12 cellular contexts compared by ENCODE assay signal in the genomic region with DNA sequence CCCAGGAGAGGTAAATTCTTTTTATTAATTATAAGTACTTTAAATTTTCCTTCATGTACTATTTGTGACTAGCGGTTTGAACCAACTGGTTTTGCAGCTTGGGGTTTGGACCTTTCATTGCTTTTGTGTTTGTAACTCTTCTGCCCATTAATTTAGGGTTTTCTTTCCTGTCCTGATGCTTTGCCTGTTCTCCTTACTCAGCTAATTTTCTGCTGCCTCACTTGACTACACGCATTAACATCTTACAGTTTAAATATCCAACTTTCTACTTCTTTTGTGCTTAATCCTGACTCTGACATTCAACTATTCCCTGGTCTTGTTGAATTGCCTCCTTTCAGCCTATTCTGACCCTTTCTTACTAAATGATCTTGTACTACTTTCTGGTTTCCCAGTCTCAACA.
A peak's percentile ranks its signal among the peaks of the same experiment; 100 is the strongest.
DNase-seq lines count a peak whose midpoint lies in the region; ATAC-seq, FAIRE-seq and TF ChIP-seq lines count a peak whose summit lies in the region.
"Had no signal": no experiment of that assay in that cellular context is flagged by ENCODE, and none has a peak within 500 bp of the region (broad histone marks: within the 10 kb centered on the region; RNA-seq: fewer than 3 reads in every experiment).

No MANE protein-coding gene starts in this region.

- H3K9ac ChIP-seq in K562 (ENCODE audit: insufficient read depth in 1 of 2, low read depth in 2 of 2, low read length in 2 of 2) = no peak overlapping the region
- H3K9ac ChIP-seq in smooth muscle cell (ENCODE audit: low read depth) = no peak overlapping the region
- H3K9ac ChIP-seq: BLaER1 had no signal

- TF ChIP-seq RAD21 in A549 (conservative IDR thresholded peaks at IDR 0.05 in 1 of 2, IDR thresholded peaks at IDR 0.05 in 1 of 2) (no peak), K562 (CRISPR knock-in tag; conservative IDR thresholded peaks at IDR 0.05 in 1 of 2, IDR thresholded peaks at IDR 0.05 in 1 of 2) (no peak)

- no peak for TF ChIP-seq POLR2A in A549 (IDR thresholded peaks at IDR 0.05; ENCODE audit: low read length)
- TF ChIP-seq POLR2A in K562 (conservative IDR thresholded peaks at IDR 0.05) = no peak

- 30% methylated on average over 2 of the region's 2 CpGs for WGBS in A549 (ENCODE audit: missing lambda C conversion rate)
- WGBS in K562 (ENCODE audit: insufficient coverage, low coverage, missing lambda C conversion rate) = 0% methylated on average over 2 of the region's 2 CpGs
- WGBS in smooth muscle cell (ENCODE audit: low lambda C conversion rate) = 87% methylated on average over 2 of the region's 2 CpGs

- H3K27ac ChIP-seq in A549 = no peak overlapping the region
- H3K27ac ChIP-seq in K562 (ENCODE audit: extremely low read depth, low read depth, low read length) = no peak overlapping the region
- peak overlapping the region; percentile 88 for H3K27ac ChIP-seq in smooth muscle cell (ENCODE audit: low read depth)
- H3K27ac ChIP-seq: BLaER1 had no signal

- CTCF ChIA-PET in A549 (lab: Yijun Ruan, JAX) = interaction anchor here (0.6 kb wide), 1 partner anchor 121 kb away, joined by 3 read pairs; no protein-coding TSS in a partner anchor
- CTCF ChIA-PET in K562 (lab: Yijun Ruan, JAX; ENCODE audit: low intra/inter-chr PET ratio) = no interaction called here

- H3K9me3 ChIP-seq in A549 (no peaks in the 10 kb centered on the region), K562 (replicated peaks; ENCODE audit: control insufficient read depth, insufficient read depth, low read depth, low read length) (no peaks in the 10 kb centered on the region), smooth muscle cell (replicated peaks; ENCODE audit: low read depth) (no peaks in the 10 kb centered on the region)
- H3K9me3 ChIP-seq: BLaER1 had no signal

- DNase-seq in A549 (ENCODE audit: low read depth in 1 of 2, low spot score in 1 of 2) (no peak), D721Med (ENCODE audit: insufficient read length, low spot score) (no peak), K562 (ENCODE audit: extremely low read depth in 1 of 4, low spot score in 3 of 4) (no peak), smooth muscle cell (lab: John Stamatoyannopoulos, UW; ENCODE audit: unreplicated experiment) (no peak)
- DNase-seq: DMS79 treated with DMSO at 0.1 percent for 48 hours, GF-D8, GOT3, H9, KG1 had no signal

- intact Hi-C loops in K562 (cut with micrococcal nuclease) = loop anchor here (10.0 kb wide), 1 partner anchor 770 kb away; no protein-coding TSS in a partner anchor

- FAIRE-seq in A549 (lab: Jason Lieb, UNC) (no peak), D721Med (lab: Jason Lieb, UNC) (peak; percentile 6), K562 (lab: Jason Lieb, UNC) (no peak)

- H3K27me3 ChIP-seq in K562 (ENCODE audit: control insufficient read depth in 2 of 2, insufficient read depth in 2 of 2, low read length in 2 of 2) (no peaks in the 10 kb centered on the region), smooth muscle cell (ENCODE audit: low read depth) (no peaks in the 10 kb centered on the region)
- H3K27me3 ChIP-seq: BLaER1 had no signal

- H3F3A ChIP-seq in smooth muscle cell (ENCODE audit: low read depth) = peaks cover 15% of the 10 kb centered on the region

- no peaks in the 10 kb centered on the region for H4K20me1 ChIP-seq in K562 (replicated peaks; ENCODE audit: control insufficient read depth, insufficient read depth, low read length)
- no peaks in the 10 kb centered on the region for H4K20me1 ChIP-seq in smooth muscle cell (ENCODE audit: low read depth)
- H4K20me1 ChIP-seq: BLaER1 had no signal

- TF ChIP-seq CTCF in A549 (IDR thresholded peaks at IDR 0.05) = no peak
- TF ChIP-seq CTCF in D721Med (IDR thresholded peaks at IDR 0.05; ENCODE audit: insufficient read depth, missing control alignments) = no peak
- no peak for TF ChIP-seq CTCF in K562 (IDR thresholded peaks at IDR 0.05 in 2 of 3, conservative IDR thresholded peaks at IDR 0.05 in 1 of 3; ENCODE audit: insufficient read depth in 2 of 3, low read depth in 1 of 3, low read length in 3 of 3)
- TF ChIP-seq CTCF in smooth muscle cell (IDR thresholded peaks at IDR 0.05; ENCODE audit: borderline replicate concordance, insufficient read depth, poor library complexity, severe bottlenecking) = no peak

- no peak for TF ChIP-seq EP300 in A549 (IDR thresholded peaks at IDR 0.05)
- no peak for TF ChIP-seq EP300 in K562 (IDR thresholded peaks at IDR 0.05; ENCODE audit: low read length)

- no TSS peak for BruUV-seq in K562 (replicated peaks; lab: Mats Ljungman, UMichigan)

- H2AFZ ChIP-seq in K562 (ENCODE audit: low read depth, low read length) = no peak overlapping the region
- no peak overlapping the region for H2AFZ ChIP-seq in smooth muscle cell (ENCODE audit: low read depth)

- no peak for ATAC-seq in A549
- no peak for ATAC-seq in K562
- no peak for ATAC-seq in HG02970 (IDR thresholded peaks at IDR 0.05; ENCODE audit: low FRiP score, unreplicated experiment)
- no peak for ATAC-seq in GM18517 (IDR thresholded peaks at IDR 0.05; ENCODE audit: unreplicated experiment)

- H3K36me3 ChIP-seq in K562 (ENCODE audit: control insufficient read depth, insufficient read depth, low read length) (no peaks in the 10 kb centered on the region), smooth muscle cell (ENCODE audit: low read depth) (no peaks in the 10 kb centered on the region)
- H3K36me3 ChIP-seq: BLaER1 had no signal

- no peak overlapping the region for H3K4me3 ChIP-seq in A549
- no peak overlapping the region for H3K4me3 ChIP-seq in K562
- no peak overlapping the region for H3K4me3 ChIP-seq in smooth muscle cell
- H3K4me3 ChIP-seq: BLaER1 had no signal

- H3K4me1 ChIP-seq in A549 (no peaks in the 10 kb centered on the region), K562 (replicated peaks in 1 of 2; ENCODE audit: control insufficient read depth in 2 of 2, insufficient read depth in 2 of 2, low read length in 2 of 2) (no peaks in the 10 kb centered on the region), smooth muscle cell (ENCODE audit: low read depth) (peaks cover 16% of the 10 kb centered on the region)

- H3K4me2 ChIP-seq in A549 (no peak overlapping the region), K562 (ENCODE audit: insufficient read depth, low read length) (no peak overlapping the region), smooth muscle cell (no peak overlapping the region)

- no peaks in the 10 kb centered on the region for H3K9me1 ChIP-seq in K562 (ENCODE audit: control insufficient read depth, insufficient read depth, low read length)

- no peaks in the 10 kb centered on the region for H3K79me2 ChIP-seq in K562 (ENCODE audit: control insufficient read depth, insufficient read depth, low read length)
- H3K79me2 ChIP-seq in smooth muscle cell (ENCODE audit: low read depth) = peaks cover 3% of the 10 kb centered on the region

- POLR2A ChIA-PET in A549 (lab: Yijun Ruan, JAX) (no interaction called here), K562 (lab: Yijun Ruan, JAX) (no interaction called here)

- in situ Hi-C loops in K562 (cut with MboI) = loop anchor here (25.0 kb wide), 1 partner anchor 1738 kb away; no protein-coding TSS in a partner anchor

TF ChIP-seq in A549, 52 proteins besides CTCF, POLR2A, EP300 and RAD21:
- TF ChIP-seq TP53 (CRISPR knock-in tag; IDR thresholded peaks at IDR 0.05) (no peak), MAFK (IDR thresholded peaks at IDR 0.05; ENCODE audit: partially characterized antibody) (peak; percentile 65), JUNB (IDR thresholded peaks at IDR 0.05) (no peak), CHD4 (IDR thresholded peaks at IDR 0.05; ENCODE audit: borderline replicate concordance) (no peak)
- TF ChIP-seq, protein P1, sequence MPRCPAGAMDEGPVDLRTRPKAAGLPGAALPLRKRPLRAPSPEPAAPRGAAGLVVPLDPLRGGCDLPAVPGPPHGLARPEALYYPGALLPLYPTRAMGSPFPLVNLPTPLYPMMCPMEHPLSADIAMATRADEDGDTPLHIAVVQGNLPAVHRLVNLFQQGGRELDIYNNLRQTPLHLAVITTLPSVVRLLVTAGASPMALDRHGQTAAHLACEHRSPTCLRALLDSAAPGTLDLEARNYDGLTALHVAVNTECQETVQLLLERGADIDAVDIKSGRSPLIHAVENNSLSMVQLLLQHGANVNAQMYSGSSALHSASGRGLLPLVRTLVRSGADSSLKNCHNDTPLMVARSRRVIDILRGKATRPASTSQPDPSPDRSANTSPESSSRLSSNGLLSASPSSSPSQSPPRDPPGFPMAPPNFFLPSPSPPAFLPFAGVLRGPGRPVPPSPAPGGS (IDR thresholded peaks at IDR 0.05) = no peak

TF ChIP-seq in K562, 482 proteins besides CTCF, POLR2A, EP300 and RAD21 (continues in another document):
- TF ChIP-seq HOXB6 (CRISPR knock-in tag; IDR thresholded peaks at IDR 0.05; ENCODE audit: borderline replicate concordance) (no peak), MTA1 (IDR thresholded peaks at IDR 0.05; ENCODE audit: borderline replicate concordance) (no peak), KAT7 (CRISPR knock-in tag; IDR thresholded peaks at IDR 0.05; ENCODE audit: borderline replicate concordance) (no peak), TAL1 (IDR thresholded peaks at IDR 0.05) (no peak), U2AF1 (optimal IDR thresholded peaks at IDR 0.05; ENCODE audit: low read depth, low read length) (no peak), PHTF2 (CRISPR knock-in tag; IDR thresholded peaks at IDR 0.05) (no peak), RB1 (IDR thresholded peaks at IDR 0.05; ENCODE audit: low read depth) (no peak), ZNF133 (CRISPR knock-in tag; IDR thresholded peaks at IDR 0.05) (no peak), MAFG (tag; conservative IDR thresholded peaks at IDR 0.05) (peak; percentile 62), ZNF408 (CRISPR knock-in tag; IDR thresholded peaks at IDR 0.05; ENCODE audit: low read depth) (no peak)
- TF ChIP-seq, protein P2, sequence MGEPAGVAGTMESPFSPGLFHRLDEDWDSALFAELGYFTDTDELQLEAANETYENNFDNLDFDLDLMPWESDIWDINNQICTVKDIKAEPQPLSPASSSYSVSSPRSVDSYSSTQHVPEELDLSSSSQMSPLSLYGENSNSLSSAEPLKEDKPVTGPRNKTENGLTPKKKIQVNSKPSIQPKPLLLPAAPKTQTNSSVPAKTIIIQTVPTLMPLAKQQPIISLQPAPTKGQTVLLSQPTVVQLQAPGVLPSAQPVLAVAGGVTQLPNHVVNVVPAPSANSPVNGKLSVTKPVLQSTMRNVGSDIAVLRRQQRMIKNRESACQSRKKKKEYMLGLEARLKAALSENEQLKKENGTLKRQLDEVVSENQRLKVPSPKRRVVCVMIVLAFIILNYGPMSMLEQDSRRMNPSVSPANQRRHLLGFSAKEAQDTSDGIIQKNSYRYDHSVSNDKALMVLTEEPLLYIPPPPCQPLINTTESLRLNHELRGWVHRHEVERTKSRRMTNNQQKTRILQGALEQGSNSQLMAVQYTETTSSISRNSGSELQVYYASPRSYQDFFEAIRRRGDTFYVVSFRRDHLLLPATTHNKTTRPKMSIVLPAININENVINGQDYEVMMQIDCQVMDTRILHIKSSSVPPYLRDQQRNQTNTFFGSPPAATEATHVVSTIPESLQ (CRISPR knock-in tag; IDR thresholded peaks at IDR 0.05) = no peak
